ENCODE assay signal across 32 cellular contexts in the genomic region with DNA sequence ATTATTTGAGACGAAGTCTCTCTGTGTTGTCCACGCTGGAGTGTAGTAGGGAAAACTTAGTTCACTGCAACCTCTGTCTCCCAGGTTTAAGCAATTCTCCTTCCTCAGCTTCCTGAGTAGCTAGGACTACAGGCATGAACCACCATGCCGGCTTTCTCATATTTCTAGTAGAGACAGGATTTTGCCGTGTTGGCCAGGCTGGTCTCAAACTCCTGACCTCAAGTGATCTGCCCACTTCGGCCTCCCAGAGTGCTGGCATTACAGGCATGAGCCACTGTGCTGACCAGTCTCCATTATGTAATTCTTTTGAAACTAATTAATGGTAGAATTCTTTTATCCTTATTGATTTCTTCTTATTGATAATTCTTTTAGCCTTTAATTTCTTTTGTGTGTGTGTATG. TPM values are rescaled to one million over a fixed set of nuclear protein-coding genes. Genes with fewer than 3 reads are reported as not detected.
"Had no signal": no experiment of that assay in that cellular context is flagged by ENCODE, and none has a peak within 500 bp of the region (broad histone marks: within the 10 kb centered on the region; RNA-seq: fewer than 3 reads in every experiment).

No MANE protein-coding gene starts in this region.

- H3K27me3 ChIP-seq: adrenal gland, body of pancreas, colonic mucosa, esophagus squamous epithelium, gastroesophageal sphincter, heart right ventricle, hepatocyte had no signal

- H3K4me2 ChIP-seq: hepatocyte had no signal

- H3K79me2 ChIP-seq: hepatocyte had no signal

- H3K4me1 ChIP-seq: colonic mucosa, gastroesophageal sphincter, heart right ventricle had no signal

- H3K27ac ChIP-seq: adrenal gland, body of pancreas, colonic mucosa, epithelial cell of prostate, esophagus squamous epithelium, gastroesophageal sphincter, heart right ventricle, hepatocyte had no signal

- H2AFZ ChIP-seq: hepatocyte had no signal

- DNase-seq: activated CD4-positive, alpha-beta memory T cell treated with anti-CD3 and anti-CD28 coated beads for 36 hours; activated CD4-positive, alpha-beta T cell treated with anti-CD3 and anti-CD28 coated beads for 36 hours; activated CD4-positive, alpha-beta T cell treated with anti-CD3 and anti-CD28 coated beads, Interleukin-2, amount 10 ng/mL, durations not matched to agents 24 days and 14 days; activated CD4-positive, CD25-positive, alpha-beta regulatory T cell; activated CD4-positive, CD25-positive, alpha-beta regulatory T cell treated with anti-CD3 and anti-CD28 coated beads, Interleukin-2, amount 50 U/mL, for 72 hours; activated CD8-positive, alpha-beta memory T cell treated with anti-CD3 and anti-CD28 coated beads, Interleukin-2, amount 10 ng/mL, durations not matched to agents 7 days and 5 days; activated CD8-positive, alpha-beta memory T cell treated with anti-CD3 and anti-CD28 coated beads, Interleukin-2, amount 50 U/mL, for 4 hours; activated CD8-positive, alpha-beta T cell treated with anti-CD3 and anti-CD28 coated beads, Interleukin-2, amount 10 ng/mL, durations not matched to agents 7 days and 5 days; activated effector memory CD4-positive, alpha-beta T cell treated with anti-CD3 and anti-CD28 coated beads, Interleukin-2, amount 50 U/mL, for 16 hours; activated naive CD4-positive, alpha-beta T cell treated with anti-CD3 and anti-CD28 coated beads for 36 hours; activated naive CD8-positive, alpha-beta T cell treated with anti-CD3 and anti-CD28 coated beads for 36 hours; activated naive CD8-positive, alpha-beta T cell treated with anti-CD3 and anti-CD28 coated beads, Interleukin-2, amount 50 U/mL, for 24 hours; activated T-cell treated with anti-CD3 and anti-CD28 coated beads, Interleukin-2, amount 50 U/mL, for 1 hour; activated T-cell treated with anti-CD3 and anti-CD28 coated beads, Interleukin-2, amount 50 U/mL, for 48 hours; adrenal gland; amygdala; aorta; body of pancreas; caudate nucleus; cerebellar nuclear complex; colonic mucosa; effector CD8-positive, alpha-beta T cell; esophagus squamous epithelium; foreskin melanocyte; heart right ventricle; T1000 had no signal

- H3K36me3 ChIP-seq: adrenal gland, colonic mucosa, gastroesophageal sphincter, heart right ventricle had no signal

- H3K4me3 ChIP-seq: adrenal gland, body of pancreas, colonic mucosa, esophagus squamous epithelium, gastroesophageal sphincter, heart right ventricle, hepatocyte had no signal

- ATAC-seq: activated CD4-positive, alpha-beta T cell treated with anti-CD3 and anti-CD28 coated beads for 36 hours; activated CD8-positive, alpha-beta memory T cell treated with anti-CD3 and anti-CD28 coated beads, Interleukin-2, amount 10 ng/mL, durations not matched to agents 7 days and 5 days; activated CD8-positive, alpha-beta T cell treated with anti-CD3 and anti-CD28 coated beads, Interleukin-2, amount 10 ng/mL, durations not matched to agents 7 days and 5 days; activated naive CD8-positive, alpha-beta T cell treated with anti-CD3 and anti-CD28 coated beads, Interleukin-2, amount 50 U/mL, for 24 hours; body of pancreas; gastroesophageal sphincter; heart right ventricle had no signal

- H3K9me3 ChIP-seq: adrenal gland, body of pancreas, colonic mucosa, esophagus squamous epithelium, gastroesophageal sphincter, heart right ventricle had no signal

RNA-seq across cellular contexts. Expression of gene PCLO, which starts 32.5 kb away (rescaled TPM):
- total RNA-seq: activated CD4-positive, alpha-beta T cell treated with anti-CD3 and anti-CD28 coated beads, Interleukin-2, amount 10 ng/mL, durations not matched to agents 24 days and 14 days; activated CD8-positive, alpha-beta memory T cell treated with anti-CD3 and anti-CD28 coated beads for 36 hours; activated CD8-positive, alpha-beta memory T cell treated with anti-CD3 and anti-CD28 coated beads, Interleukin-2, amount 10 ng/mL, durations not matched to agents 7 days and 5 days; activated CD8-positive, alpha-beta T cell treated with anti-CD3 and anti-CD28 coated beads, Interleukin-2, amount 10 ng/mL, durations not matched to agents 7 days and 5 days; activated naive CD4-positive, alpha-beta T cell treated with anti-CD3 and anti-CD28 coated beads for 36 hours; activated naive CD8-positive, alpha-beta T cell treated with anti-CD3 and anti-CD28 coated beads for 36 hours; activated T-helper 1 cell treated with anti-CD3 and anti-CD28 coated beads, Interleukin-12 subunit alpha, Interleukin-12 subunit beta, Interleukin-2, Interleukin-4 antibody, amounts not matched to agents 30 ng/mL and 10 ng/mL and 1 ng/mL, durations not matched to agents 14 hours and 24 hours and 36 hours; activated T-helper 2 cell treated with anti-CD3 and anti-CD28 coated beads, Interferon-gamma antibody, Interleukin-2, Interleukin-4, amounts not matched to agents 10 μg/mL and 5 μg/mL and 100 μg/mL, durations not matched to agents 14 hours and 24 hours and 36 hours had no signal
